In genomic region chr6:36127462-36128016, GRCh38 we compare ENCODE assay signal across 11 cellular contexts. TPM values are rescaled to one million over a fixed set of nuclear protein-coding genes. Genes with fewer than 3 reads are reported as not detected.
A peak's percentile ranks its signal among the peaks of the same experiment; 100 is the strongest.
DNase-seq lines count a peak whose midpoint lies in the region; ATAC-seq, FAIRE-seq and TF ChIP-seq lines count a peak whose summit lies in the region.
"Had no signal": no experiment of that assay in that cellular context is flagged by ENCODE, and none has a peak within 500 bp of the region (broad histone marks: within the 10 kb centered on the region; RNA-seq: fewer than 3 reads in every experiment).

No MANE protein-coding gene starts in this region.

- H3K9me3 Mint-ChIP-seq in effector memory CD8-positive, alpha-beta T cell: no peaks in the 10 kb centered on the region
- H3K9me3 Mint-ChIP-seq: activated CD4-positive, alpha-beta memory T cell treated with anti-CD3 and anti-CD28 coated beads for 36 hours had no signal

- H3K36me3 ChIP-seq in mammary epithelial cell (ENCODE audit: insufficient read depth, low read length): no peaks in the 10 kb centered on the region

- 52% methylated on average over 8 of the region's 8 CpGs for WGBS in A549 (ENCODE audit: missing lambda C conversion rate)
- 76% methylated on average over 8 of the region's 8 CpGs for WGBS in mammary epithelial cell (ENCODE audit: low coverage, missing lambda C conversion rate)

- H3K27ac ChIP-seq in A549: peak overlapping the region; percentile 27 to 82; a peak in 4 of 6 replicates
- H3K27ac ChIP-seq in mammary epithelial cell (ENCODE audit: insufficient read depth, low read depth, low read length): no peak overlapping the region
- H3K27ac ChIP-seq: HL-60 had no signal

- no peak for TF ChIP-seq POLR2A in A549 (IDR thresholded peaks at IDR 0.05; ENCODE audit: low read length)

- peaks cover 9% of the 10 kb centered on the region for H3K36me3 Mint-ChIP-seq in effector memory CD8-positive, alpha-beta T cell (ENCODE audit: insufficient read depth)

- H3K27me3 ChIP-seq in mammary epithelial cell (ENCODE audit: insufficient read depth, low read length): no peaks in the 10 kb centered on the region

- DNase-seq in A549 (ENCODE audit: low read depth in 1 of 2, low spot score in 1 of 2): peak; percentile 40 to 62
- DNase-seq in HS-5 (ENCODE audit: low read depth): peak; percentile 81
- DNase-seq in mammary epithelial cell: peak; percentile 62
- DNase-seq in left lobe of liver (ENCODE audit: low spot score): peak; percentile 60
- no peak for DNase-seq in NCI-H446 treated with DMSO at 0.1 percent for 48 hours (lab: John Stamatoyannopoulos, UW)
- no peak for DNase-seq in effector memory CD8-positive, alpha-beta T cell
- no peak for DNase-seq in germinal center (ENCODE audit: low spot score)
- DNase-seq: cortex of kidney had no signal

- intact Hi-C loops in mammary epithelial cell (cut with micrococcal nuclease): loop anchor here (5.0 kb wide), 1 partner anchor 630 kb away; no protein-coding TSS in a partner anchor

- peak overlapping the region; percentile 10 for H3K4me2 ChIP-seq in A549
- H3K4me2 ChIP-seq in mammary epithelial cell (ENCODE audit: insufficient read depth, low read depth, low read length): no peak overlapping the region

- peaks cover 46 to 53% of the 10 kb centered on the region in 2 donors for H3K4me1 Mint-ChIP-seq in effector memory CD8-positive, alpha-beta T cell (ENCODE audit: low read depth in 2 of 2)

- no peaks in the 10 kb centered on the region for H4K20me1 ChIP-seq in mammary epithelial cell (ENCODE audit: insufficient read depth, low read length)

- no peaks in the 10 kb centered on the region for H3K79me2 ChIP-seq in mammary epithelial cell (ENCODE audit: insufficient read depth, low read length)

- in situ Hi-C loops in mammary epithelial cell (cut with MboI; ENCODE audit: low sequenced_read_pairs in 2 of 2): loop anchor here in 1 of 2 donors (5.0 to 10.0 kb wide), 2 partner anchors 67 to 235 kb away; partner anchors contain the start of gene BRPF3

- no peak overlapping the region for H3K27ac Mint-ChIP-seq in effector memory CD8-positive, alpha-beta T cell

- no peak overlapping the region for H3K4me3 ChIP-seq in A549
- no peak overlapping the region for H3K4me3 ChIP-seq in mammary epithelial cell (replicated peaks in 1 of 3; ENCODE audit: insufficient read depth in 1 of 3, low read depth in 2 of 3, low read length in 3 of 3)

- CTCF ChIA-PET in A549 (lab: Yijun Ruan, JAX): interaction anchor here (0.9 to 2.2 kb wide), 4 partner anchors 33 to 233 kb away, joined by 3 to 9 read pairs (median 4); no protein-coding TSS in a partner anchor
- CTCF ChIA-PET in mammary epithelial cell (lab: Charles Lee; ENCODE audit: low non-redundant PET): no interaction called here

- BruUV-seq in mammary epithelial cell (replicated peaks; lab: Mats Ljungman, UMichigan): no TSS peak

- peaks cover 19% of the 10 kb centered on the region for H3K4me1 ChIP-seq in A549
- peaks cover 23% of the 10 kb centered on the region for H3K4me1 ChIP-seq in mammary epithelial cell (ENCODE audit: insufficient read depth, low read length)

- no peak overlapping the region for H3K9ac ChIP-seq in mammary epithelial cell (ENCODE audit: insufficient read depth, low read length)

- ATAC-seq in A549 (peak; percentile 64 to 81), left lobe of liver (peak; percentile 19), HG03442 (IDR thresholded peaks at IDR 0.05; ENCODE audit: unreplicated experiment) (no peak)
- no peak for ATAC-seq in effector memory CD8-positive, alpha-beta T cell (replicated peaks)

- TF ChIP-seq EP300 in A549 (IDR thresholded peaks at IDR 0.05): no peak

- POLR2A ChIA-PET in A549 (lab: Yijun Ruan, JAX): interaction anchor here (1.8 kb wide), 1 partner anchor 69 kb away, joined by 5 read pairs; the partner anchor contains the start of gene BRPF3

- no peak for TF ChIP-seq RAD21 in A549 (conservative IDR thresholded peaks at IDR 0.05 in 1 of 2, IDR thresholded peaks at IDR 0.05 in 1 of 2)

- dilution Hi-C loops in mammary epithelial cell (cut with HindIII; ENCODE audit: low sequenced_read_pairs): no loop called here

- FAIRE-seq in A549 (lab: Jason Lieb, UNC): no peak

- TF ChIP-seq CTCF in A549 (IDR thresholded peaks at IDR 0.05) (no peak), mammary epithelial cell (conservative IDR thresholded peaks at IDR 0.05 in 1 of 2, IDR thresholded peaks at IDR 0.05 in 1 of 2; ENCODE audit: extremely low read depth in 1 of 2, insufficient read depth in 1 of 2, low read depth in 1 of 2, low read length in 2 of 2) (no peak)

- H3K9me3 ChIP-seq in A549 (no peaks in the 10 kb centered on the region), mammary epithelial cell (replicated peaks; ENCODE audit: insufficient read depth, low read length) (no peaks in the 10 kb centered on the region)

- H3K4me3 Mint-ChIP-seq in effector memory CD8-positive, alpha-beta T cell: no peak overlapping the region
- H3K4me3 Mint-ChIP-seq: activated CD4-positive, alpha-beta memory T cell treated with anti-CD3 and anti-CD28 coated beads for 36 hours had no signal

- H3K27me3 Mint-ChIP-seq in effector memory CD8-positive, alpha-beta T cell: no peaks in the 10 kb centered on the region
- H3K27me3 Mint-ChIP-seq: activated CD4-positive, alpha-beta memory T cell treated with anti-CD3 and anti-CD28 coated beads for 36 hours had no signal

- H2AFZ ChIP-seq in mammary epithelial cell (ENCODE audit: low read depth, low read length): peak overlapping the region; percentile 1

TF ChIP-seq in A549, 52 proteins besides CTCF, POLR2A, EP300 and RAD21:
- TF ChIP-seq HMGXB4 (CRISPR knock-in tag; IDR thresholded peaks at IDR 0.05; ENCODE audit: borderline replicate concordance): no peak
- no peak for TF ChIP-seq ZSCAN20 (CRISPR knock-in tag; IDR thresholded peaks at IDR 0.05)
- no peak for TF ChIP-seq GATA3 (IDR thresholded peaks at IDR 0.05; ENCODE audit: borderline replicate concordance)
- TF ChIP-seq CEBPB (IDR thresholded peaks at IDR 0.05): 0 out of 4 replicates have a peak, but pooled peaks of 1 of the 2 experiments have one; percentile 20
- no peak for TF ChIP-seq KDM1A (IDR thresholded peaks at IDR 0.05; ENCODE audit: low read depth)
- TF ChIP-seq EHF (CRISPR knock-in tag; IDR thresholded peaks at IDR 0.05): no peak
- no peak for TF ChIP-seq ATOH8 (CRISPR knock-in tag; IDR thresholded peaks at IDR 0.05; ENCODE audit: low read depth)
- no peak for TF ChIP-seq NPAS2 (CRISPR knock-in tag; IDR thresholded peaks at IDR 0.05; ENCODE audit: borderline replicate concordance)
- no peak for TF ChIP-seq E2F6 (IDR thresholded peaks at IDR 0.05; ENCODE audit: borderline replicate concordance, low read depth)
- no peak for TF ChIP-seq POLR2AphosphoS2 (conservative IDR thresholded peaks at IDR 0.05; ENCODE audit: low read length)
- no peak for TF ChIP-seq FOSL2 (IDR thresholded peaks at IDR 0.05)
- peak; percentile 51; the same call in 1 of the 2 replicates for TF ChIP-seq FOSL2 (CRISPR knock-in tag; IDR thresholded peaks at IDR 0.05)
- TF ChIP-seq TFCP2L1 (CRISPR knock-in tag; IDR thresholded peaks at IDR 0.05): no peak
- TF ChIP-seq, protein P1, sequence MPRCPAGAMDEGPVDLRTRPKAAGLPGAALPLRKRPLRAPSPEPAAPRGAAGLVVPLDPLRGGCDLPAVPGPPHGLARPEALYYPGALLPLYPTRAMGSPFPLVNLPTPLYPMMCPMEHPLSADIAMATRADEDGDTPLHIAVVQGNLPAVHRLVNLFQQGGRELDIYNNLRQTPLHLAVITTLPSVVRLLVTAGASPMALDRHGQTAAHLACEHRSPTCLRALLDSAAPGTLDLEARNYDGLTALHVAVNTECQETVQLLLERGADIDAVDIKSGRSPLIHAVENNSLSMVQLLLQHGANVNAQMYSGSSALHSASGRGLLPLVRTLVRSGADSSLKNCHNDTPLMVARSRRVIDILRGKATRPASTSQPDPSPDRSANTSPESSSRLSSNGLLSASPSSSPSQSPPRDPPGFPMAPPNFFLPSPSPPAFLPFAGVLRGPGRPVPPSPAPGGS (IDR thresholded peaks at IDR 0.05): no peak
- TF ChIP-seq JUN (IDR thresholded peaks at IDR 0.05): no peak

RNA-seq across cellular contexts. Expression of gene MAPK13, which starts 2.8 kb away (rescaled TPM):
- polyA plus RNA-seq in A549 (2011; rRNA removed) (0.45 TPM in 2 replicates), A549 (2017; fragmentation: RNase III; extraction: RNeasy Plus Mini Kit Qiagen cat#74134 plus additional on column Dnase treatment) (0.63 to 1.0 TPM (median 0.87 TPM) in 3 replicates), mammary epithelial cell (23.6 TPM)
- polyA plus RNA-seq in A549 (2012; cell fraction: cytosol; rRNA removed): 0.35 and 0.44 TPM in 2 replicates
- 6.4 and 9.2 TPM in 2 replicates for polyA plus RNA-seq in A549 (2012; cell fraction: nucleus; rRNA removed)
- polyA minus RNA-seq in A549 (2011; rRNA and poly(A)+ RNA removed): 0.04 and 0.34 TPM in 2 replicates
- total RNA-seq in mammary epithelial cell (10 to 100 TPM; 11.8 to 11.9 TPM), left lobe of liver (1.9 TPM)
- polyA minus RNA-seq in mammary epithelial cell: 37.9 TPM

Comparison
In these comparisons a context has a peak if more than half of its experiments do, and no peak if none do; other contexts are left out.
1. ATAC-seq: peak in A549 (2 of 2) and left lobe of liver (single experiment); none in HG03442 (single experiment) and effector memory CD8-positive, alpha-beta T cell (single experiment).
2. DNase-seq: peak in A549 (2 of 2), HS-5 (single experiment), mammary epithelial cell (single experiment) and left lobe of liver (single experiment); none in NCI-H446 treated with DMSO at 0.1 percent for 48 hours (single experiment), effector memory CD8-positive, alpha-beta T cell (0 of 3) and germinal center (single experiment).